ENCODE assay signal across 10 cellular contexts in genomic region chr1:167627865-167628641, GRCh38. TPM values are rescaled to one million over a fixed set of nuclear protein-coding genes. Genes with fewer than 3 reads are reported as not detected.
DNase-seq lines count a peak whose midpoint lies in the region; ATAC-seq, FAIRE-seq and TF ChIP-seq lines count a peak whose summit lies in the region.
"Had no signal": no experiment of that assay in that cellular context is flagged by ENCODE, and none has a peak within 500 bp of the region (broad histone marks: within the 10 kb centered on the region; RNA-seq: fewer than 3 reads in every experiment).

No MANE protein-coding gene starts in this region.

- intact Hi-C loops in OCI-LY7 (cut with micrococcal nuclease; ENCODE audit: unreplicated experiment) (loop anchor here (1.0 to 5.0 kb wide), 6 partner anchors 11 to 296 kb away; no protein-coding TSS in a partner anchor), mucosa of descending colon (cut with DNase I, micrococcal nuclease) (no loop called here)

- no peaks in the 10 kb centered on the region for H3K9me2 ChIP-seq in OCI-LY7 (ENCODE audit: insufficient read depth, low read length)

- ATAC-seq in GM18909 (IDR thresholded peaks at IDR 0.05; ENCODE audit: poor library complexity, unreplicated experiment) (peak; percentile 73), HG02943 (IDR thresholded peaks at IDR 0.05; ENCODE audit: low read depth, unreplicated experiment) (peak; percentile 68), mucosa of descending colon (peak; percentile 80)

- H3K36me3 ChIP-seq in OCI-LY7 (ENCODE audit: insufficient read depth, low read length) (peaks cover 44% of the 10 kb centered on the region), mucosa of descending colon (ENCODE audit: low read depth) (no peaks in the 10 kb centered on the region)
- H3K36me3 ChIP-seq: thoracic aorta had no signal

- H3K27ac ChIP-seq in OCI-LY7 (ENCODE audit: low read depth, low read length, poor library complexity, severe bottlenecking): peak overlapping the region; percentile 99

- peaks cover 82% of the 10 kb centered on the region for H3K4me1 ChIP-seq in OCI-LY7 (ENCODE audit: insufficient read depth, low read length, poor library complexity, severe bottlenecking)
- H3K4me1 ChIP-seq in mucosa of descending colon (ENCODE audit: low read depth): peaks cover 6% of the 10 kb centered on the region

- DNase-seq in OCI-LY7 (ENCODE audit: low spot score) (peak; percentile 96), activated T-helper 1 cell treated with Interleukin-2 at 50 U/mL for 16 hours (ENCODE audit: low read depth) (peak; percentile 67), mucosa of descending colon (peak in 2 of 3 donors; percentile 57 to 76), urothelium cell line (ENCODE audit: low spot score) (peak; percentile 47), NCI-H2081 treated with DMSO at 0.1 percent for 48 hours (lab: John Stamatoyannopoulos, UW) (no peak), NCI-H1930 (lab: John Stamatoyannopoulos, UW) (no peak)

- H3K4me2 ChIP-seq in OCI-LY7 (ENCODE audit: low read length): peak overlapping the region; percentile 74

- TF ChIP-seq CTCF in OCI-LY7 (conservative IDR thresholded peaks at IDR 0.05; ENCODE audit: low read length) (no peak), mucosa of descending colon (IDR thresholded peaks at IDR 0.05) (no peak)

- FAIRE-seq in urothelium cell line (lab: Jason Lieb, UNC): no peak
- FAIRE-seq: bronchial epithelial cell had no signal

- CTCF ChIA-PET in OCI-LY7 (lab: Charles Lee; ENCODE audit: unreplicated experiment): interaction anchor here (0.8 to 1.5 kb wide), 3 partner anchors 28 to 117 kb away, joined by 3 read pairs; no protein-coding TSS in a partner anchor

- no TSS peak for BruUV-seq in OCI-LY7 (replicated peaks; lab: Mats Ljungman, UMichigan)

- H3K79me2 ChIP-seq in OCI-LY7 (ENCODE audit: insufficient read depth, low read depth, low read length): peaks cover 42% of the 10 kb centered on the region

- H4K20me1 ChIP-seq in OCI-LY7 (ENCODE audit: insufficient read depth, low read length): no peaks in the 10 kb centered on the region

- no peak overlapping the region for H2AFZ ChIP-seq in OCI-LY7 (ENCODE audit: low read length)

- peak overlapping the region; percentile 93 for H3K4me3 ChIP-seq in OCI-LY7 (ENCODE audit: low read depth, low read length, poor library complexity, severe bottlenecking)
- no peak overlapping the region for H3K4me3 ChIP-seq in mucosa of descending colon
- H3K4me3 ChIP-seq: thoracic aorta had no signal

- H3K9me3 ChIP-seq in OCI-LY7 (ENCODE audit: low read length) (peaks cover 16% of the 10 kb centered on the region), mucosa of descending colon (no peaks in the 10 kb centered on the region)
- H3K9me3 ChIP-seq: thoracic aorta had no signal

- POLR2A ChIA-PET in OCI-LY7 (lab: Charles Lee): interaction anchor here (0.5 to 11.9 kb wide), 7 partner anchors 10 to 1480 kb away, joined by 3 to 250 read pairs (median 6); no protein-coding TSS in a partner anchor

RNA-seq across cellular contexts. Expression of gene RCSD1, which starts 2.0 kb away (rescaled TPM):
- 164 and 186 TPM in 2 replicates for total RNA-seq in OCI-LY7 (2014; rRNA removed; shearing (Covaris generic))
- 161 and 180 TPM in 2 replicates for total RNA-seq in OCI-LY7 (2022)
- 10 to 100 TPM in 1 of 3 donors, 1 to 10 TPM in 2; 3.9 to 10.8 (median 8.4) TPM for total RNA-seq in mucosa of descending colon

Comparison
In these comparisons a context has a peak if more than half of its experiments do, and no peak if none do; other contexts are left out.
1. DNase-seq: peak in OCI-LY7 (single experiment), activated T-helper 1 cell treated with Interleukin-2 at 50 U/mL for 16 hours (single experiment), mucosa of descending colon (2 of 3) and urothelium cell line (single experiment); none in NCI-H2081 treated with DMSO at 0.1 percent for 48 hours (single experiment) and NCI-H1930 (0 of 2).
2. RNA of gene RCSD1, which starts 2.0 kb away (total RNA-seq): 161 to 186 TPM in OCI-LY7; 3.9 to 10.8 TPM in mucosa of descending colon; every median in the first group is over 10 times any median in the second.
3. Peak in every context shown above with its lines, with median percentiles within 50 percentile points of each other: ATAC-seq.